ENCODE assay signal across 1 cellular context in genomic region chr19:34370117-34370516, GRCh38.
TF ChIP-seq lines count a peak whose summit lies in the region.

No MANE protein-coding gene starts in this region.

TF ChIP-seq in liver, 16 proteins besides CTCF, POLR2A, EP300 and RAD21 (continued from another document):
- no peak for TF ChIP-seq ZBTB33 (IDR thresholded peaks at IDR 0.05)
- peak; percentile 88 for TF ChIP-seq YY1 (IDR thresholded peaks at IDR 0.05)
- peak; percentile 91 for TF ChIP-seq SP1 (IDR thresholded peaks at IDR 0.05)
- no peak for TF ChIP-seq NR2F2 (IDR thresholded peaks at IDR 0.05)
